9 cellular contexts compared by ENCODE assay signal in the genomic region with DNA sequence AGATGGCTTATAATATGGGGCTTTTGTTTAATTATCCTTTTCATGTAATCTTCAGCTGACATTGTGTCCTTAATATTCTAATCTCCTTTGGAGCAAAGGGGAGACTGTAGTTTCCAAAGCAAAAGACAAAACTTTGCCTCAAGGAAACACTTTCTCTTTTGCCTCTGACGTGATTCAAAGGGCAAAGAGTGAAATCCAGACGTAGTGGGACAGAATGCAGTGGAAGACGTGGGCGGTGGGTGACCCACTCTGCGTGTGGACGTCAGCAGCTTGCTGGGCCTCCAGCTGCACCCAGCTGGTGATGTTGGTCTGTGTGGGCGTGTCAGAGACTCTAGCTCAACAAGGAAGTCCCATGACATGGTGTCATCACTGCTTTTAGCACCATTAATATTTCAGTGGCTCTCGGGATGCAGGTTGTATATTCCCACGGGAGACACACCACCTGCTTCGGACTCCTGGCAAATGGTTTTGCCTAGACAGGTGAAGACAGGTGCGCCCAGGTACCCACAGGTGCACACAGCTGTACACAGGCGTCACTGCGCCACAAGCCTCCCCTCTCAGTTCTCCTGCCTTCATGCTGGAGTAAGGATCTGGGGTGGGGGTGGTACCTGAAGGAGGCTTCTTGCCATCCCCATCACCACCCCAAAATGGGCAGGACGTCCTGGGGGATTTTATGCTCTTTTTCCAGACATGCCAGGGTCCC.
DNase-seq lines count a peak whose midpoint lies in the region; ATAC-seq and TF ChIP-seq lines count a peak whose summit lies in the region.
"Had no signal": no experiment of that assay in that cellular context is flagged by ENCODE, and none has a peak within 500 bp of the region (broad histone marks: within the 10 kb centered on the region; RNA-seq: fewer than 3 reads in every experiment).

No MANE protein-coding gene starts in this region.

- no peaks in the 10 kb centered on the region for H3K27me3 ChIP-seq in lower lobe of right lung (ENCODE audit: low read depth)

- intact Hi-C loops in lower lobe of right lung (cut with DNase I) = no loop called here

- peaks cover 26% of the 10 kb centered on the region for H3K4me1 ChIP-seq in lower lobe of right lung

- peak overlapping the region; percentile 60 for H3K27ac ChIP-seq in lower lobe of right lung

- DNase-seq in AG08396 (ENCODE audit: low spot score) (peak; percentile 90), LHCN-M2 (ENCODE audit: low read depth) (peak; percentile 66), cardiac fibroblast (ENCODE audit: low read depth in 2 of 2) (peak; percentile 85 to 87), lower lobe of right lung (peak; percentile 89), NCI-H2107 treated with DMSO at 0.1 percent for 48 hours (lab: John Stamatoyannopoulos, UW; ENCODE audit: unreplicated experiment) (no peak), T-helper 1 cell (no peak)

- ATAC-seq in lower lobe of right lung = peak; percentile 77 to 86
- ATAC-seq in HG02885 (IDR thresholded peaks at IDR 0.05; ENCODE audit: poor library complexity, unreplicated experiment) = no peak
- ATAC-seq in HG03469 (IDR thresholded peaks at IDR 0.05; ENCODE audit: unreplicated experiment) = no peak
- ATAC-seq: natural killer cell treated with Interleukin-12 subunit alpha and Interleukin-12 subunit beta and Interleukin-15 and Interleukin-18, amount 100 ng/mL, for 72 hours had no signal

- H3K4me3 ChIP-seq in cardiac fibroblast (replicated peaks in 1 of 2; ENCODE audit: low read depth in 2 of 2, low read length in 2 of 2) (no peak overlapping the region), lower lobe of right lung (no peak overlapping the region)

- no peaks in the 10 kb centered on the region for H3K36me3 ChIP-seq in lower lobe of right lung

- TF ChIP-seq CTCF in cardiac fibroblast (IDR thresholded peaks at IDR 0.05; ENCODE audit: low read depth, low read length) = no peak
- TF ChIP-seq CTCF in lower lobe of right lung (IDR thresholded peaks at IDR 0.05) = no peak

- no peaks in the 10 kb centered on the region for H3K9me3 ChIP-seq in lower lobe of right lung

Comparison
In these comparisons a context has a peak if more than half of its experiments do, and no peak if none do; other contexts are left out.
1. DNase-seq: peak in AG08396 (single experiment), LHCN-M2 (single experiment), cardiac fibroblast (2 of 2) and lower lobe of right lung (single experiment); none in NCI-H2107 treated with DMSO at 0.1 percent for 48 hours (single experiment) and T-helper 1 cell (0 of 5).
2. ATAC-seq: peak in lower lobe of right lung (2 of 2); none in HG02885 (single experiment) and HG03469 (single experiment).